Comparison of ENCODE assay signal across 7 cellular contexts in genomic region chr9:96417610-96418073, GRCh38. TPM values are rescaled to one million over a fixed set of nuclear protein-coding genes. Genes with fewer than 3 reads are reported as not detected.
DNase-seq lines count a peak whose midpoint lies in the region; ATAC-seq, FAIRE-seq and TF ChIP-seq lines count a peak whose summit lies in the region.

No MANE protein-coding gene starts in this region.

- H3K36me3 Mint-ChIP-seq in GM23338 (ENCODE audit: low read depth) (peaks cover 6% of the 10 kb centered on the region; the same call in 2 of the 3 replicates), memory B cell (no peaks in the 10 kb centered on the region)

- intact Hi-C loops in PC-3 (cut with micrococcal nuclease) (loop anchor here (2.0 to 5.0 kb wide), 3 partner anchors 33 to 87 kb away; partner anchors contain the start of genes HABP4 and SLC35D2), tibial artery (cut with DNase I; ENCODE audit: low total_unique reads) (loop anchor here (2.0 to 10.0 kb wide), 3 partner anchors 33 to 237 kb away; partner anchors contain the start of genes HABP4 and PRXL2C)

- no peak for DNase-seq in GM23338 (ENCODE audit: low spot score)
- DNase-seq in PC-3: no peak
- peak in 15 of 61 donors; percentile 23 to 69 (median 53) for DNase-seq in caudate nucleus (lab: John Stamatoyannopoulos, UW)
- DNase-seq in memory B cell (ENCODE audit: low spot score in 2 of 2): peak; percentile 48 to 69
- peak in 1 of 2 donors; percentile 22 for DNase-seq in tibial artery
- no peak for DNase-seq in RCC 7860 (ENCODE audit: low spot score)

- POLR2A ChIA-PET in PC-3 (lab: Charles Lee; ENCODE audit: unreplicated experiment): no interaction called here

- H3K27ac Mint-ChIP-seq in GM23338 (no peak overlapping the region), memory B cell (peak overlapping the region; percentile 92)

- H3K27me3 Mint-ChIP-seq in GM23338 (ENCODE audit: insufficient read depth, low read depth, poor library complexity) (peaks cover 16% of the 10 kb centered on the region), memory B cell (no peaks in the 10 kb centered on the region)

- no peaks in the 10 kb centered on the region for H3K9me3 ChIP-seq in PC-3 (ENCODE audit: low read length)
- no peaks in the 10 kb centered on the region for H3K9me3 ChIP-seq in tibial artery

- H3K27me3 ChIP-seq in GM23338 (ENCODE audit: insufficient read depth) (no peaks in the 10 kb centered on the region), PC-3 (ENCODE audit: low read length) (no peaks in the 10 kb centered on the region), tibial artery (no peaks in the 10 kb centered on the region)

- H3K4me1 ChIP-seq in GM23338 (ENCODE audit: insufficient read depth) (peaks cover 34% of the 10 kb centered on the region), PC-3 (ENCODE audit: insufficient read depth, low read length) (peaks cover 19% of the 10 kb centered on the region), tibial artery (peaks cover 11 to 34% (median 25%) of the 10 kb centered on the region in 4 donors)

- 0 out of 2 replicates have a peak, but pooled peaks cover 9% of the 10 kb centered on the region for H3F3A ChIP-seq in GM23338 (replicated peaks; ENCODE audit: low read depth)
- H3F3A ChIP-seq in PC-3 (ENCODE audit: low read length, unreplicated experiment): peaks cover 10% of the 10 kb centered on the region

- peak overlapping the region; percentile 98 for H3K9ac ChIP-seq in PC-3 (ENCODE audit: low read length)

- no peak for FAIRE-seq in RCC 7860 (lab: Jason Lieb, UNC)

- H3K27ac ChIP-seq in GM23338 (ENCODE audit: low read depth) (peak overlapping the region; percentile 95), PC-3 (ENCODE audit: low read length) (peak overlapping the region; percentile 83), caudate nucleus (ENCODE audit: low read depth, low read length) (peak overlapping the region; percentile 78), tibial artery (peak overlapping the region; percentile 95 to 98)

- H3K36me3 ChIP-seq in GM23338 (ENCODE audit: insufficient read depth) (no peaks in the 10 kb centered on the region), PC-3 (ENCODE audit: low read depth, low read length) (no peaks in the 10 kb centered on the region), tibial artery (no peaks in the 10 kb centered on the region)

- no peak overlapping the region for H2AFZ ChIP-seq in GM23338
- peak overlapping the region; percentile 73 for H2AFZ ChIP-seq in PC-3 (ENCODE audit: low read length)

- CTCF ChIA-PET in PC-3 (lab: Charles Lee): no interaction called here

- peaks cover 44% of the 10 kb centered on the region for H3K79me2 ChIP-seq in GM23338 (replicated peaks; ENCODE audit: insufficient read depth)
- peaks cover 46% of the 10 kb centered on the region for H3K79me2 ChIP-seq in PC-3 (ENCODE audit: low read length)

- H3K4me2 ChIP-seq in GM23338: peak overlapping the region; percentile 93
- H3K4me2 ChIP-seq in PC-3 (ENCODE audit: low read length): peak overlapping the region; percentile 97

- H3K4me3 Mint-ChIP-seq in GM23338: peak overlapping the region; percentile 94
- peak overlapping the region; percentile 90 for H3K4me3 Mint-ChIP-seq in memory B cell

- H3K4me1 Mint-ChIP-seq in GM23338: peaks cover 44% of the 10 kb centered on the region
- H3K4me1 Mint-ChIP-seq in memory B cell: peaks cover 24% of the 10 kb centered on the region

- H3K4me3 ChIP-seq in GM23338 (peak overlapping the region; percentile 55), PC-3 (ENCODE audit: low read length) (peak overlapping the region; percentile 85), tibial artery (peak overlapping the region; percentile 67 to 75)

- H3K9me3 Mint-ChIP-seq in GM23338: no peaks in the 10 kb centered on the region
- no peaks in the 10 kb centered on the region for H3K9me3 Mint-ChIP-seq in memory B cell

- no peaks in the 10 kb centered on the region for H3K9me2 ChIP-seq in GM23338 (ENCODE audit: insufficient read depth)
- H3K9me2 ChIP-seq in PC-3 (replicated peaks; ENCODE audit: low read length): no peaks in the 10 kb centered on the region

- H4K20me1 ChIP-seq in GM23338 (replicated peaks; ENCODE audit: insufficient read depth) (peaks cover 22% of the 10 kb centered on the region; the same call in 1 of the 2 replicates), PC-3 (ENCODE audit: low read length) (0 out of 2 replicates have a peak, but pooled peaks cover 5% of the 10 kb centered on the region)

- ATAC-seq in GM23338 (no peak), PC-3 (no peak), memory B cell (ENCODE audit: low read depth) (peak; percentile 10), HG03196 (IDR thresholded peaks at IDR 0.05; ENCODE audit: unreplicated experiment) (no peak)

- TF ChIP-seq CTCF in GM23338 (conservative IDR thresholded peaks at IDR 0.05; ENCODE audit: low read depth in 2 of 2) (no peak), PC-3 (conservative IDR thresholded peaks at IDR 0.05; ENCODE audit: low read depth, low read length) (no peak), tibial artery (IDR thresholded peaks at IDR 0.05) (no peak)

- BruUV-seq in PC-3 (replicated peaks; lab: Mats Ljungman, UMichigan): no TSS peak

TF ChIP-seq in GM23338, 12 proteins besides CTCF, POLR2A, EP300 and RAD21 (continues in another document):
- TF ChIP-seq STAT1 (IDR thresholded peaks at IDR 0.05; ENCODE audit: unreplicated experiment) (no peak), CREB1 (CRISPR knock-in tag; IDR thresholded peaks at IDR 0.05; ENCODE audit: low read depth) (no peak), NANOG (IDR thresholded peaks at IDR 0.05; ENCODE audit: borderline replicate concordance) (no peak), ETS1 (IDR thresholded peaks at IDR 0.05) (no peak), POLR2AphosphoS5 (IDR thresholded peaks at IDR 0.05; ENCODE audit: low read depth) (no peak), REST (IDR thresholded peaks at IDR 0.05; ENCODE audit: unreplicated experiment) (no peak), JUNB (IDR thresholded peaks at IDR 0.05; ENCODE audit: unreplicated experiment) (no peak), EZH2 (IDR thresholded peaks at IDR 0.05; ENCODE audit: low read depth, unreplicated experiment) (no peak), ZNF331 (CRISPR knock-in tag; IDR thresholded peaks at IDR 0.05; ENCODE audit: low read depth) (no peak), EZH2phosphoT487 (IDR thresholded peaks at IDR 0.05; ENCODE audit: unreplicated experiment) (no peak), ZNF114 (CRISPR knock-in tag; IDR thresholded peaks at IDR 0.05) (no peak)

RNA-seq across cellular contexts. Expression of gene ZNF367, which starts 0.5 kb away (rescaled TPM):
- 11.5 and 12.3 TPM in 2 replicates for total RNA-seq in GM23338 (2014; rRNA removed; shearing (Covaris generic))
- polyA plus RNA-seq in GM23338 (2016; fragmentation: Nextera tagmentation; extraction: Ambion mirVana): 2.5 and 3.6 TPM in 2 replicates
- total RNA-seq in PC-3 (2014; rRNA removed): 10.8 and 14.0 TPM in 2 replicates

RNA-seq across cellular contexts. Expression of gene HABP4, which starts 32.3 kb away (rescaled TPM):
- 7.7 and 9.9 TPM in 2 replicates for total RNA-seq in GM23338 (2014; rRNA removed; shearing (Covaris generic))
- polyA plus RNA-seq in GM23338 (2016; fragmentation: Nextera tagmentation; extraction: Ambion mirVana): 8.8 and 11.1 TPM in 2 replicates
- total RNA-seq in PC-3 (2014; rRNA removed): 6.6 and 9.2 TPM in 2 replicates

RNA-seq across cellular contexts. Expression of gene SLC35D2, which starts 34.1 kb away (rescaled TPM):
- 11.6 and 14.4 TPM in 2 replicates for total RNA-seq in GM23338 (2014; rRNA removed; shearing (Covaris generic))
- polyA plus RNA-seq in GM23338 (2016; fragmentation: Nextera tagmentation; extraction: Ambion mirVana): 7.8 and 8.2 TPM in 2 replicates
- 9.6 and 21.5 TPM in 2 replicates for total RNA-seq in PC-3 (2014; rRNA removed)

Comparison
In these comparisons a context has a peak if more than half of its experiments do, and no peak if none do; other contexts are left out.
1. DNase-seq: peak in memory B cell (2 of 2); none in GM23338 (single experiment), PC-3 (single experiment) and RCC 7860 (single experiment).
2. Peak in every context shown above with its lines, with median percentiles within 50 percentile points of each other: H3K27ac ChIP-seq and H3K4me3 ChIP-seq.